15 cellular contexts compared by ENCODE assay signal in the genomic region with DNA sequence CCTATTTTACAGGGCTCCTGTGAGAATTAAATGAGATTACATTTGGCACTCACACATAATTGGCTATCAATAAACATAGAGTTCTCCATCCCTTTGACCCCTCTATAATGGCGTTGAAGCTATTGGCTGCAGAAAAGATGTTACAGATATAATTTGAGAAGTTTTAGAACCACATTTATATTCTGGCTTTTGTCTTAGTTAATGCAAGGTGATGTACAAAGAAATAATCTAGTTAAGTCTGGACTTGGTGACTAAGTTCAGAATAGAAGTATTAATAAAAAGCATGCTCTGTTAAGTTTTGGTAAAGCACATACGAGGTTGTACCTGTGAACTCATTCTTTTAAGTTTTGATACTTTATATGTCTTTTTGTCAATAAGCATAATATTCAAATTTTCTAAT.
DNase-seq lines count a peak whose midpoint lies in the region; ATAC-seq and TF ChIP-seq lines count a peak whose summit lies in the region.
"Had no signal": no experiment of that assay in that cellular context is flagged by ENCODE, and none has a peak within 500 bp of the region (broad histone marks: within the 10 kb centered on the region; RNA-seq: fewer than 3 reads in every experiment).

No MANE protein-coding gene starts in this region.

- peaks cover 18% of the 10 kb centered on the region for H3K9me1 ChIP-seq in IMR-90 (ENCODE audit: insufficient read depth, low read length)

- H2BK15ac ChIP-seq in IMR-90 (ENCODE audit: low read depth, low read length) (peak overlapping the region; percentile 55; the same call in 2 of the 3 replicates), mesenchymal stem cell (ENCODE audit: low read depth, poor library complexity, severe bottlenecking) (no peak overlapping the region)

- H3K27me3 ChIP-seq in ACC112 (ENCODE audit: insufficient read depth, low read length) (no peaks in the 10 kb centered on the region), IMR-90 (ENCODE audit: control insufficient read depth, insufficient read depth, low read length) (no peaks in the 10 kb centered on the region), mesenchymal stem cell (ENCODE audit: control insufficient read depth in 1 of 2, insufficient read depth in 1 of 2, low read length in 2 of 2) (no peaks in the 10 kb centered on the region)
- H3K27me3 ChIP-seq: BLaER1 had no signal

- peak overlapping the region; percentile 76; the same call in 1 of the 2 replicates for H2BK20ac ChIP-seq in IMR-90 (ENCODE audit: low read depth, low read length)

- H2BK12ac ChIP-seq in mesenchymal stem cell (ENCODE audit: low read length in 2 of 2): no peak overlapping the region

- peak overlapping the region; percentile 100 for H3K27ac ChIP-seq in ACC112 (ENCODE audit: low read depth, low read length)
- H3K27ac ChIP-seq in IMR-90 (ENCODE audit: insufficient read depth, low read length): no peak overlapping the region
- no peak overlapping the region for H3K27ac ChIP-seq in mesenchymal stem cell (ENCODE audit: low read length, poor library complexity, severe bottlenecking)
- H3K27ac ChIP-seq: 22Rv1, BLaER1 had no signal

- H3K79me2 ChIP-seq in ACC112 (ENCODE audit: control insufficient read depth, insufficient read depth, low read length, unreplicated experiment): no peaks in the 10 kb centered on the region

- no peak overlapping the region for H3K4me3 ChIP-seq in ACC112 (ENCODE audit: low read depth, low read length)
- H3K4me3 ChIP-seq in IMR-90 (ENCODE audit: insufficient read depth, low read depth, low read length): no peak overlapping the region
- no peak overlapping the region for H3K4me3 ChIP-seq in mesenchymal stem cell (ENCODE audit: insufficient read depth in 1 of 2, low read depth in 1 of 2, low read length in 2 of 2)
- H3K4me3 ChIP-seq: BLaER1, GM23338 had no signal

- H3K23ac ChIP-seq in IMR-90 (ENCODE audit: low read depth, low read length) (no peak overlapping the region), mesenchymal stem cell (ENCODE audit: low read length in 2 of 2) (no peak overlapping the region)

- no peak overlapping the region for H3K56ac ChIP-seq in IMR-90 (ENCODE audit: extremely low read depth, insufficient read depth, low read length)

- H3K9me3 ChIP-seq in IMR-90 (ENCODE audit: control insufficient read depth, insufficient read depth, low read length): no peaks in the 10 kb centered on the region
- no peaks in the 10 kb centered on the region for H3K9me3 ChIP-seq in mesenchymal stem cell (ENCODE audit: control insufficient read depth, low read length)
- H3K9me3 ChIP-seq: BLaER1, Caco-2 had no signal

- H2AK5ac ChIP-seq in IMR-90 (ENCODE audit: low read depth, low read length) (no peak overlapping the region), mesenchymal stem cell (ENCODE audit: low read length, severe bottlenecking) (no peak overlapping the region)

- H4K5ac ChIP-seq in IMR-90 (ENCODE audit: low read depth, low read length): peak overlapping the region; percentile 45; the same call in 1 of the 2 replicates

- dilution Hi-C loops in IMR-90 (cut with HindIII; ENCODE audit: low sequenced_read_pairs, unreplicated experiment): no loop called here

- ATAC-seq in IMR-90 (ENCODE audit: low read depth) (no peak), SK-N-SH treated with all-trans-retinoic acid at 6 μM for 48 hours (peak; percentile 9; the same call in 2 of the 3 replicates), Right ventricle myocardium superior (ENCODE audit: poor library complexity) (no peak), left colon (no peak)
- ATAC-seq: GM23338 had no signal

- DNase-seq in IMR-90: no peak
- DNase-seq in mesenchymal stem cell: no peak
- DNase-seq in Right ventricle myocardium superior: no peak
- DNase-seq in left colon: no peak
- no peak for DNase-seq in middle frontal gyrus (ENCODE audit: extremely low spot score, low spot score)
- DNase-seq in NCI-H2227 (lab: John Stamatoyannopoulos, UW; ENCODE audit: unreplicated experiment): no peak
- DNase-seq: AML-193; Caco-2; CD8-positive, alpha-beta memory T cell; H9 had no signal

- H3K4me2 ChIP-seq in IMR-90 (ENCODE audit: low read depth, low read length) (no peak overlapping the region), mesenchymal stem cell (ENCODE audit: low read length, poor library complexity, severe bottlenecking) (no peak overlapping the region)
- H3K4me2 ChIP-seq: BLaER1, GM23338 had no signal

- H3K4ac ChIP-seq in IMR-90 (ENCODE audit: low read depth, low read length) (peak overlapping the region; percentile 87; the same call in 1 of the 2 replicates), mesenchymal stem cell (ENCODE audit: low read depth in 1 of 2, low read length in 2 of 2) (no peak overlapping the region)

- no CpG with 5 or more reads among the region's 2 CpGs for WGBS in IMR-90 (ENCODE audit: extremely low coverage in 2 of 2, insufficient read length in 1 of 2), 2 experiments
- 100% methylated on average over 1 of the region's 2 CpGs for WGBS in mesenchymal stem cell

- intact Hi-C loops in IMR-90 (cut with micrococcal nuclease): no loop called here
- intact Hi-C loops in Right ventricle myocardium superior (cut with DNase I): no loop called here
- intact Hi-C loops in left colon (cut with DNase I, micrococcal nuclease): no loop called here

- in situ Hi-C loops in IMR-90 (cut with MboI; ENCODE audit: low sequenced_read_pairs): no loop called here

- TF ChIP-seq POLR2A in IMR-90 (IDR thresholded peaks at IDR 0.05; ENCODE audit: low read depth, low read length): no peak

- H2BK5ac ChIP-seq in IMR-90 (ENCODE audit: low read depth, low read length, poor library complexity, severe bottlenecking) (peak overlapping the region; percentile 98), mesenchymal stem cell (ENCODE audit: low read depth, low read length, poor library complexity, severe bottlenecking) (no peak overlapping the region)

- no peak overlapping the region for H2AK9ac ChIP-seq in IMR-90 (replicated peaks; ENCODE audit: low read depth, low read length, poor library complexity)

- CTCF ChIA-PET in IMR-90 (lab: Yijun Ruan, JAX): no interaction called here

- TF ChIP-seq CTCF in IMR-90 (conservative IDR thresholded peaks at IDR 0.05; ENCODE audit: low read depth, low read length): no peak

- H2BK120ac ChIP-seq in IMR-90 (ENCODE audit: low read depth, low read length) (peak overlapping the region; percentile 97; the same call in 1 of the 2 replicates), mesenchymal stem cell (ENCODE audit: low read depth, low read length) (no peak overlapping the region)

- H3K9ac ChIP-seq in IMR-90 (ENCODE audit: low read depth, low read length) (no peak overlapping the region), mesenchymal stem cell (ENCODE audit: low read length) (peak overlapping the region; percentile 32)
- H3K9ac ChIP-seq: BLaER1 had no signal

- H3K36me3 ChIP-seq in ACC112 (ENCODE audit: insufficient read depth, low read length) (no peaks in the 10 kb centered on the region), IMR-90 (ENCODE audit: control insufficient read depth, insufficient read depth, low read length) (no peaks in the 10 kb centered on the region), mesenchymal stem cell (ENCODE audit: control insufficient read depth in 1 of 2, insufficient read depth in 2 of 2, low read depth in 1 of 2, low read length in 2 of 2) (no peaks in the 10 kb centered on the region)
- H3K36me3 ChIP-seq: BLaER1 had no signal

- H4K91ac ChIP-seq in IMR-90 (ENCODE audit: insufficient read depth, low read depth, low read length): no peak overlapping the region
- no peak overlapping the region for H4K91ac ChIP-seq in mesenchymal stem cell (ENCODE audit: low read length)

- H3K79me1 ChIP-seq in IMR-90 (ENCODE audit: low read depth in 1 of 2, low read length in 2 of 2): peaks cover 0 to 47% of the 10 kb centered on the region in 2 experiments; a peak in 2 of 4 replicates
- H3K79me1 ChIP-seq in mesenchymal stem cell (replicated peaks; ENCODE audit: low read length, poor library complexity, severe bottlenecking): no peaks in the 10 kb centered on the region

- no peak for TF ChIP-seq RAD21 in IMR-90 (IDR thresholded peaks at IDR 0.05; ENCODE audit: low read length)

- POLR2A ChIA-PET in IMR-90 (lab: Charles Lee; ENCODE audit: unreplicated experiment): no interaction called here

- no TSS peak for BruUV-seq in IMR-90 (replicated peaks; lab: Mats Ljungman, UMichigan)

- H3K18ac ChIP-seq in IMR-90 (ENCODE audit: low read depth, low read length) (peak overlapping the region; percentile 32; the same call in 1 of the 2 replicates), mesenchymal stem cell (ENCODE audit: low read depth in 1 of 2, low read length in 2 of 2) (no peak overlapping the region)

- H3K4me1 ChIP-seq in ACC112 (ENCODE audit: control insufficient read depth, insufficient read depth, low read length, unreplicated experiment) (peaks cover 63% of the 10 kb centered on the region), IMR-90 (ENCODE audit: control insufficient read depth, insufficient read depth, low read length) (peaks cover 34% of the 10 kb centered on the region), mesenchymal stem cell (ENCODE audit: control insufficient read depth, insufficient read depth, low read depth, low read length) (peaks cover 4% of the 10 kb centered on the region)
- H3K4me1 ChIP-seq: BLaER1 had no signal

- no peaks in the 10 kb centered on the region for H4K20me1 ChIP-seq in IMR-90 (ENCODE audit: insufficient read depth, low read length)
- H4K20me1 ChIP-seq: BLaER1 had no signal

- no peak overlapping the region for H2AFZ ChIP-seq in ACC112 (ENCODE audit: low read length, unreplicated experiment)
- no peak overlapping the region for H2AFZ ChIP-seq in IMR-90 (replicated peaks; ENCODE audit: low read length, poor library complexity)
- H2AFZ ChIP-seq in mesenchymal stem cell (ENCODE audit: low read depth, low read length): no peak overlapping the region
- H2AFZ ChIP-seq: GM23338 had no signal

- H3K14ac ChIP-seq in IMR-90 (replicated peaks; ENCODE audit: low read depth, low read length) (0 out of 2 replicates have a peak overlapping the region, but pooled peaks have one; percentile 30), mesenchymal stem cell (ENCODE audit: low read length in 2 of 2) (no peak overlapping the region)

- H4K8ac ChIP-seq in IMR-90 (ENCODE audit: low read depth in 2 of 2, low read length in 2 of 2): peak overlapping the region; percentile 69 to 87; a peak in 2 of 4 replicates
- H4K8ac ChIP-seq in mesenchymal stem cell (ENCODE audit: low read length): no peak overlapping the region

TF ChIP-seq in IMR-90, 13 proteins besides CTCF, POLR2A, EP300 and RAD21 (continues in another document):
- TF ChIP-seq CEBPB (IDR thresholded peaks at IDR 0.05; ENCODE audit: low read depth, low read length) (no peak), MAZ (IDR thresholded peaks at IDR 0.05; ENCODE audit: borderline replicate concordance, low read depth, low read length) (no peak)

TF ChIP-seq in SK-N-SH treated with all-trans-retinoic acid at 6 μM for 48 hours, 23 proteins besides CTCF, POLR2A, EP300 and RAD21 (continues in another document):
- TF ChIP-seq TOX (CRISPR knock-in tag; IDR thresholded peaks at IDR 0.05; ENCODE audit: borderline replicate concordance) (peak; percentile 77), ZFP30 (CRISPR knock-in tag; IDR thresholded peaks at IDR 0.05) (no peak), RARB (CRISPR knock-in tag; IDR thresholded peaks at IDR 0.05) (peak; percentile 81), BACH2 (CRISPR knock-in tag; IDR thresholded peaks at IDR 0.05; ENCODE audit: borderline replicate concordance) (no peak), ZFP3 (CRISPR knock-in tag; IDR thresholded peaks at IDR 0.05) (no peak), ZNF70 (CRISPR knock-in tag; IDR thresholded peaks at IDR 0.05) (no peak), SNAI2 (CRISPR knock-in tag; IDR thresholded peaks at IDR 0.05) (no peak)
